Comparison of ENCODE assay signal across 8 cellular contexts in the genomic region with DNA sequence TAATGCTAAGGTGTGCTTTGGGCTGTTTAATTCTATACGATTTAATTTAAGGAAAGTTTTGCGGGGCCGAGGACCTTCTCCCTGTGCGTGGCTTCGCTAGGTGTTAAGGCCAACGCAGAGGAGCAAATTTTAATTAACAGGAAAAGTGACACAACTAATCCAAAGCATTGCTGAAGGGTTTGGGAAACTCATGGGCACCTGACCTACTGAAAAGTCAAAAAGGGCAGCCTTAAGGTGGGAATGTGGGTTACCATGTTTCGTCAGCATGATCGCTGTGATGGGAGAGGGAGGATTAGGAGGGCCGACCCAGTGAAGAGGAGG. TPM values are rescaled to one million over a fixed set of nuclear protein-coding genes. Genes with fewer than 3 reads are reported as not detected.
DNase-seq lines count a peak whose midpoint lies in the region; ATAC-seq, FAIRE-seq and TF ChIP-seq lines count a peak whose summit lies in the region.

No MANE protein-coding gene starts in this region.

- H3K36me3 ChIP-seq in adipocyte (ENCODE audit: control insufficient read depth, insufficient read depth, low read length, severe bottlenecking) = peaks cover 33% of the 10 kb centered on the region
- peaks cover 15 to 23% of the 10 kb centered on the region in 2 experiments for H3K36me3 ChIP-seq in HepG2 (replicated peaks in 1 of 2; ENCODE audit: control insufficient read depth in 1 of 2, insufficient read depth in 2 of 2, low read length in 2 of 2)
- H3K36me3 ChIP-seq in thoracic aorta = peaks cover 48% of the 10 kb centered on the region

- H3K9me3 ChIP-seq in adipocyte (ENCODE audit: control insufficient read depth, low read length) (no peaks in the 10 kb centered on the region), HepG2 (ENCODE audit: low read length) (no peaks in the 10 kb centered on the region), thoracic aorta (no peaks in the 10 kb centered on the region)

- H3K27me3 Mint-ChIP-seq in activated CD8-positive, alpha-beta memory T cell treated with anti-CD3 and anti-CD28 coated beads, Interleukin-2, amount 10 ng/mL, durations not matched to agents 7 days and 5 days = no peaks in the 10 kb centered on the region

- H3K79me2 ChIP-seq in HepG2 (ENCODE audit: insufficient read depth, low read length) = no peaks in the 10 kb centered on the region

- H3K4me2 ChIP-seq in HepG2 (ENCODE audit: low read depth, low read length) = peak overlapping the region; percentile 96

- 61% methylated on average over 9 of the region's 9 CpGs for WGBS in HepG2 (ENCODE audit: low lambda C conversion rate)

- TF ChIP-seq RAD21 in HepG2 (CRISPR knock-in tag; IDR thresholded peaks at IDR 0.05) = no peak

- peak overlapping the region; percentile 90 for H3K9ac ChIP-seq in adipocyte (ENCODE audit: low read length)
- H3K9ac ChIP-seq in HepG2 (ENCODE audit: insufficient read depth, low read depth, low read length) = peak overlapping the region; percentile 80

- H4K20me1 ChIP-seq in HepG2 (ENCODE audit: insufficient read depth, low read length) = no peaks in the 10 kb centered on the region

- H3K4me1 ChIP-seq in adipocyte (ENCODE audit: control insufficient read depth, insufficient read depth, low read length) (peaks cover 18% of the 10 kb centered on the region), HepG2 (ENCODE audit: insufficient read depth, low read length) (peaks cover 22% of the 10 kb centered on the region), thoracic aorta (ENCODE audit: control insufficient read depth in 1 of 2, low read depth in 2 of 2) (peaks cover 3 to 32% of the 10 kb centered on the region in 2 donors)

- peaks cover 33% of the 10 kb centered on the region for H3K36me3 Mint-ChIP-seq in activated CD8-positive, alpha-beta memory T cell treated with anti-CD3 and anti-CD28 coated beads, Interleukin-2, amount 10 ng/mL, durations not matched to agents 7 days and 5 days

- H3K27ac Mint-ChIP-seq in activated CD8-positive, alpha-beta memory T cell treated with anti-CD3 and anti-CD28 coated beads, Interleukin-2, amount 10 ng/mL, durations not matched to agents 7 days and 5 days = peak overlapping the region; percentile 82

- H2AFZ ChIP-seq in HepG2 (ENCODE audit: low read length) = no peak overlapping the region

- FAIRE-seq in HepG2 (lab: Jason Lieb, UNC) = no peak

- ATAC-seq in activated CD8-positive, alpha-beta memory T cell treated with anti-CD3 and anti-CD28 coated beads, Interleukin-2, amount 10 ng/mL, durations not matched to agents 7 days and 5 days = no peak
- ATAC-seq in HepG2 (no peak), thoracic aorta (ENCODE audit: insufficient number of reproducible peaks, low FRiP score, low read depth) (no peak), GM18861 (IDR thresholded peaks at IDR 0.05; ENCODE audit: unreplicated experiment) (no peak)

- TF ChIP-seq POLR2A in HepG2 (IDR thresholded peaks at IDR 0.05; ENCODE audit: insufficient read depth in 1 of 2, low read depth in 2 of 2, low read length in 2 of 2) = no peak

- intact Hi-C loops in HepG2 (cut with micrococcal nuclease; ENCODE audit: unreplicated experiment) = no loop called here

- H3K27me3 ChIP-seq in adipocyte (replicated peaks; ENCODE audit: control insufficient read depth, insufficient read depth, low read length) (no peaks in the 10 kb centered on the region), HepG2 (ENCODE audit: control insufficient read depth in 1 of 2, insufficient read depth in 2 of 2, low read length in 2 of 2) (no peaks in the 10 kb centered on the region; a peak in 1 of 5 replicates), thoracic aorta (replicated peaks; ENCODE audit: insufficient read depth) (no peaks in the 10 kb centered on the region)

- POLR2A ChIA-PET in HepG2 (lab: Yijun Ruan, JAX) = interaction anchor here (0.9 to 2.4 kb wide), 24 partner anchors 8 to 310 kb away, joined by 3 to 12 read pairs (median 5); a partner anchor contains a TSS

- H3K27ac ChIP-seq in HepG2 (ENCODE audit: extremely low read length, insufficient read depth, low read length) (peak overlapping the region; percentile 58), thoracic aorta (peak overlapping the region; percentile 52 to 66)

- BruUV-seq in HepG2 (replicated peaks; lab: Mats Ljungman, UMichigan) = TSS peak; percentile 86

- H3K4me1 Mint-ChIP-seq in activated CD8-positive, alpha-beta memory T cell treated with anti-CD3 and anti-CD28 coated beads, Interleukin-2, amount 10 ng/mL, durations not matched to agents 7 days and 5 days = peaks cover 51% of the 10 kb centered on the region

- no peak for TF ChIP-seq CTCF in HepG2 (CRISPR knock-in tag; IDR thresholded peaks at IDR 0.05)
- TF ChIP-seq CTCF in thoracic aorta (IDR thresholded peaks at IDR 0.05) = no peak

- in situ Hi-C loops in HepG2 (cut with HindIII; ENCODE audit: extremely low pct_ligation_motif_present, low pct_unique_long_range_greater_than_20kb) = no loop called here

- DNase-seq in activated CD8-positive, alpha-beta memory T cell treated with anti-CD3 and anti-CD28 coated beads, Interleukin-2, amount 10 ng/mL, durations not matched to agents 7 days and 5 days = no peak
- no peak for DNase-seq in activated CD8-positive, alpha-beta memory T cell treated with anti-CD3 and anti-CD28 coated beads, Interleukin-2, amount 50 U/mL, for 4 hours
- DNase-seq in adipocyte (ENCODE audit: low read depth) (no peak), HepG2 (ENCODE audit: low spot score) (no peak), thoracic aorta (ENCODE audit: low spot score) (no peak), NCI-H1048 (lab: John Stamatoyannopoulos, UW) (no peak)
- no peak for DNase-seq in activated effector memory CD4-positive, alpha-beta T cell treated with Interleukin-2 at 50 U/mL for 16 hours

- H3K9me3 Mint-ChIP-seq in activated CD8-positive, alpha-beta memory T cell treated with anti-CD3 and anti-CD28 coated beads, Interleukin-2, amount 10 ng/mL, durations not matched to agents 7 days and 5 days (ENCODE audit: low read depth) = no peaks in the 10 kb centered on the region

- peak overlapping the region; percentile 91 for H3K4me3 Mint-ChIP-seq in activated CD8-positive, alpha-beta memory T cell treated with anti-CD3 and anti-CD28 coated beads, Interleukin-2, amount 10 ng/mL, durations not matched to agents 7 days and 5 days

- TF ChIP-seq EP300 in HepG2 (IDR thresholded peaks at IDR 0.05; ENCODE audit: low read depth in 2 of 2, low read length in 2 of 2) (no peak), HepG2 (CRISPR knock-in tag; IDR thresholded peaks at IDR 0.05; ENCODE audit: borderline replicate concordance) (no peak)

- CTCF ChIA-PET in activated CD8-positive, alpha-beta memory T cell treated with anti-CD3 and anti-CD28 coated beads, Interleukin-2, amount 10 ng/mL, durations not matched to agents 7 days and 5 days (lab: Charles Lee) = interaction anchor here (1.0 to 1.9 kb wide), 4 partner anchors 9 to 47 kb away, joined by 3 to 12 read pairs (median 6); a partner anchor contains a TSS
- CTCF ChIA-PET in HepG2 (lab: Yijun Ruan, JAX; ENCODE audit: low intra/inter-chr PET ratio, low total read pairs) = no interaction called here

- peak overlapping the region; percentile 93 for H3K4me3 ChIP-seq in adipocyte (ENCODE audit: low read length)
- H3K4me3 ChIP-seq in HepG2 (replicated peaks in 1 of 3; ENCODE audit: insufficient read depth in 1 of 3, low read depth in 2 of 3, low read length in 3 of 3) = peak overlapping the region; percentile 73 to 83 (median 78)
- H3K4me3 ChIP-seq in thoracic aorta = peak overlapping the region; percentile 80

RNA-seq across cellular contexts. Expression of a gene that starts 0.4 kb away (rescaled TPM):
- total RNA-seq in activated CD8-positive, alpha-beta memory T cell treated with anti-CD3 and anti-CD28 coated beads, Interleukin-2, amount 10 ng/mL, durations not matched to agents 7 days and 5 days = 10 to 100 TPM; 49.9 to 71.3 TPM
- total RNA-seq in HepG2 (2016; rRNA removed; fragmentation: Illumina TruSeq; extraction: Trizol) (10.5 and 11.4 TPM in 2 replicates), thoracic aorta (10 to 100 TPM; 30.3 to 41.2 TPM)
- 2.5 and 3.7 TPM in 2 replicates for total RNA-seq in HepG2 (2016; cell fraction: cytosol; rRNA removed; fragmentation: Illumina TruSeq; extraction: Trizol; ENCODE audit: low read depth)
- total RNA-seq in HepG2 (2016; cell fraction: insoluble cytoplasmic fraction; rRNA removed; fragmentation: Illumina TruSeq; extraction: Trizol) = 8.8 and 14.5 TPM in 2 replicates
- total RNA-seq in HepG2 (2016; cell fraction: membrane; rRNA removed; fragmentation: Illumina TruSeq; extraction: Trizol) = 3.3 and 4.2 TPM in 2 replicates
- total RNA-seq in HepG2 (2016; cell fraction: nucleus; rRNA removed; fragmentation: Illumina TruSeq; extraction: Trizol) = 18.4 and 18.7 TPM in 2 replicates
- polyA plus RNA-seq in HepG2 (2011; rRNA removed) = 13.7 and 15.3 TPM in 2 replicates
- 4.9 and 5.0 TPM in 2 replicates for polyA plus RNA-seq in HepG2 (2011; cell fraction: cytosol; rRNA removed)
- 123 and 139 TPM in 2 replicates for polyA plus RNA-seq in HepG2 (2011; cell fraction: nucleus; rRNA removed)
- polyA plus RNA-seq in HepG2 (2012) = 9.9 and 12.7 TPM in 2 replicates
- 1.2 and 1.5 TPM in 2 replicates for polyA plus RNA-seq in HepG2 (2016; cell fraction: cytosol; fragmentation: Illumina TruSeq; extraction: Trizol; ENCODE audit: low read depth)
- 6.8 and 7.5 TPM in 2 replicates for polyA plus RNA-seq in HepG2 (2016; cell fraction: insoluble cytoplasmic fraction; fragmentation: Illumina TruSeq; extraction: Trizol; ENCODE audit: low read depth)
- 1.9 and 2.7 TPM in 2 replicates for polyA plus RNA-seq in HepG2 (2016; cell fraction: membrane; fragmentation: Illumina TruSeq; extraction: Trizol; ENCODE audit: low read depth)
- polyA plus RNA-seq in HepG2 (2016; cell fraction: nucleus; fragmentation: Illumina TruSeq; extraction: Trizol; ENCODE audit: insufficient read depth, low read depth) = 44.2 and 47.7 TPM in 2 replicates
- 19.3 and 22.3 TPM in 2 replicates for polyA minus RNA-seq in HepG2 (2011; rRNA and poly(A)+ RNA removed; ENCODE audit: low replicate concordance)
- polyA minus RNA-seq in HepG2 (2011; cell fraction: cytosol; rRNA and poly(A)+ RNA removed) = 4.7 and 5.5 TPM in 2 replicates
- polyA minus RNA-seq in HepG2 (2011; cell fraction: nucleus; rRNA and poly(A)+ RNA removed) = 30.8 and 32.9 TPM in 2 replicates

RNA-seq across cellular contexts. Expression of a gene that starts 10.5 kb away (rescaled TPM):
- 10 to 100 TPM; 45.0 to 53.2 TPM for total RNA-seq in activated CD8-positive, alpha-beta memory T cell treated with anti-CD3 and anti-CD28 coated beads, Interleukin-2, amount 10 ng/mL, durations not matched to agents 7 days and 5 days
- 21.0 and 25.5 TPM in 2 replicates for total RNA-seq in HepG2 (2016; rRNA removed; fragmentation: Illumina TruSeq; extraction: Trizol)
- 4.5 and 4.8 TPM in 2 replicates for total RNA-seq in HepG2 (2016; cell fraction: cytosol; rRNA removed; fragmentation: Illumina TruSeq; extraction: Trizol; ENCODE audit: low read depth)
- total RNA-seq in HepG2 (2016; cell fraction: insoluble cytoplasmic fraction; rRNA removed; fragmentation: Illumina TruSeq; extraction: Trizol) = 19.0 and 26.0 TPM in 2 replicates
- total RNA-seq in HepG2 (2016; cell fraction: membrane; rRNA removed; fragmentation: Illumina TruSeq; extraction: Trizol) = 20.6 and 21.0 TPM in 2 replicates
- total RNA-seq in HepG2 (2016; cell fraction: nucleus; rRNA removed; fragmentation: Illumina TruSeq; extraction: Trizol) = 15.5 and 17.7 TPM in 2 replicates
- 44.1 and 45.7 TPM in 2 replicates for polyA plus RNA-seq in HepG2 (2011; rRNA removed)
- polyA plus RNA-seq in HepG2 (2011; cell fraction: cytosol; rRNA removed) = 30.8 and 42.8 TPM in 2 replicates
- 50.7 and 72.8 TPM in 2 replicates for polyA plus RNA-seq in HepG2 (2011; cell fraction: nucleus; rRNA removed)
- 18.6 and 23.1 TPM in 2 replicates for polyA plus RNA-seq in HepG2 (2012)
- 5.2 and 5.4 TPM in 2 replicates for polyA plus RNA-seq in HepG2 (2016; cell fraction: cytosol; fragmentation: Illumina TruSeq; extraction: Trizol; ENCODE audit: low read depth)
- 26.4 and 31.7 TPM in 2 replicates for polyA plus RNA-seq in HepG2 (2016; cell fraction: insoluble cytoplasmic fraction; fragmentation: Illumina TruSeq; extraction: Trizol; ENCODE audit: low read depth)
- 19.0 and 19.4 TPM in 2 replicates for polyA plus RNA-seq in HepG2 (2016; cell fraction: membrane; fragmentation: Illumina TruSeq; extraction: Trizol; ENCODE audit: low read depth)
- polyA plus RNA-seq in HepG2 (2016; cell fraction: nucleus; fragmentation: Illumina TruSeq; extraction: Trizol; ENCODE audit: insufficient read depth, low read depth) = 33.8 and 35.3 TPM in 2 replicates
- 59.4 and 75.9 TPM in 2 replicates for polyA minus RNA-seq in HepG2 (2011; rRNA and poly(A)+ RNA removed; ENCODE audit: low replicate concordance)
- 19.9 and 20.3 TPM in 2 replicates for polyA minus RNA-seq in HepG2 (2011; cell fraction: cytosol; rRNA and poly(A)+ RNA removed)
- polyA minus RNA-seq in HepG2 (2011; cell fraction: nucleus; rRNA and poly(A)+ RNA removed) = 20.2 and 21.3 TPM in 2 replicates
- total RNA-seq in thoracic aorta = 10 to 100 TPM; 79.5 to 99.0 TPM

RNA-seq across cellular contexts. Expression of a gene that starts 47.7 kb away (rescaled TPM):
- total RNA-seq in activated CD8-positive, alpha-beta memory T cell treated with anti-CD3 and anti-CD28 coated beads, Interleukin-2, amount 10 ng/mL, durations not matched to agents 7 days and 5 days = 10 to 100 TPM; 54.0 to 60.0 TPM
- total RNA-seq in HepG2 (2016; rRNA removed; fragmentation: Illumina TruSeq; extraction: Trizol) (75.0 and 75.1 TPM in 2 replicates), thoracic aorta (10 to 100 TPM; 16.7 to 54.7 TPM)
- total RNA-seq in HepG2 (2016; cell fraction: cytosol; rRNA removed; fragmentation: Illumina TruSeq; extraction: Trizol; ENCODE audit: low read depth) = 50.9 and 56.3 TPM in 2 replicates
- total RNA-seq in HepG2 (2016; cell fraction: insoluble cytoplasmic fraction; rRNA removed; fragmentation: Illumina TruSeq; extraction: Trizol) = 75.1 and 81.5 TPM in 2 replicates
- 52.3 and 60.5 TPM in 2 replicates for total RNA-seq in HepG2 (2016; cell fraction: membrane; rRNA removed; fragmentation: Illumina TruSeq; extraction: Trizol)
- total RNA-seq in HepG2 (2016; cell fraction: nucleus; rRNA removed; fragmentation: Illumina TruSeq; extraction: Trizol) = 31.4 and 33.7 TPM in 2 replicates
- polyA plus RNA-seq in HepG2 (2011; rRNA removed) = 56.5 and 65.8 TPM in 2 replicates
- polyA plus RNA-seq in HepG2 (2011; cell fraction: cytosol; rRNA removed) = 106 and 143 TPM in 2 replicates
- polyA plus RNA-seq in HepG2 (2011; cell fraction: nucleus; rRNA removed) = 62.4 and 67.4 TPM in 2 replicates
- 43.1 and 47.9 TPM in 2 replicates for polyA plus RNA-seq in HepG2 (2012)
- 62.6 and 68.8 TPM in 2 replicates for polyA plus RNA-seq in HepG2 (2016; cell fraction: cytosol; fragmentation: Illumina TruSeq; extraction: Trizol; ENCODE audit: low read depth)
- 76.7 and 82.8 TPM in 2 replicates for polyA plus RNA-seq in HepG2 (2016; cell fraction: insoluble cytoplasmic fraction; fragmentation: Illumina TruSeq; extraction: Trizol; ENCODE audit: low read depth)
- 47.1 and 47.7 TPM in 2 replicates for polyA plus RNA-seq in HepG2 (2016; cell fraction: membrane; fragmentation: Illumina TruSeq; extraction: Trizol; ENCODE audit: low read depth)
- 66.2 and 72.5 TPM in 2 replicates for polyA plus RNA-seq in HepG2 (2016; cell fraction: nucleus; fragmentation: Illumina TruSeq; extraction: Trizol; ENCODE audit: insufficient read depth, low read depth)
- 38.8 and 62.4 TPM in 2 replicates for polyA minus RNA-seq in HepG2 (2011; rRNA and poly(A)+ RNA removed; ENCODE audit: low replicate concordance)
- 10.5 and 15.4 TPM in 2 replicates for polyA minus RNA-seq in HepG2 (2011; cell fraction: cytosol; rRNA and poly(A)+ RNA removed)
- 15.3 and 16.7 TPM in 2 replicates for polyA minus RNA-seq in HepG2 (2011; cell fraction: nucleus; rRNA and poly(A)+ RNA removed)
